In the genomic region with DNA sequence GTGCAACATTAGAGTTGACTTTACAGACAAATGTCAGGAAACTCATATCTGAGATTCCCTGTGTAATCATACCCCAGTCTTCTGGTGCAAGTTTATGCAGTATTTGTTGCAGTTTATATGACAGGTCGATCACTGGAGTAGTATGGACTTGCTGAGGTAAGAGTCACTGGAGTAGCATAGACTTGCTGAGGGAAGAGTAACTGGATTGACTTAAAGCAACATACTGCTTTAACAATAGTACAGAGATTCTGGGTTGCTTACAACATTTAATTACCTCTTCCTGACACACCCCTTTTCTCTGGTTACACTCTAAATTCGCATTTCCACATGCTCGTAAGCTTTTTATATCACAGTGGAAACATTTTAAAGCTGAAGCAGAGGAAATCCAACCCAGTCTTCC, we compare ENCODE assay signal across 1 cellular context.
TF ChIP-seq lines count a peak whose summit lies in the region.

No MANE protein-coding gene starts in this region.

TF ChIP-seq in A549, 52 proteins besides CTCF, POLR2A, EP300 and RAD21 (continued from another document):
- TF ChIP-seq TP53 (CRISPR knock-in tag; IDR thresholded peaks at IDR 0.05) = no peak
- TF ChIP-seq E2F6 (IDR thresholded peaks at IDR 0.05; ENCODE audit: borderline replicate concordance, low read depth) = no peak
- no peak for TF ChIP-seq ZSCAN20 (CRISPR knock-in tag; IDR thresholded peaks at IDR 0.05)
- no peak for TF ChIP-seq CEBPB (IDR thresholded peaks at IDR 0.05)
- no peak for TF ChIP-seq HEYL (CRISPR knock-in tag; IDR thresholded peaks at IDR 0.05)
- TF ChIP-seq HDAC2 (IDR thresholded peaks at IDR 0.05) = no peak
- TF ChIP-seq HOXB13 (CRISPR knock-in tag; IDR thresholded peaks at IDR 0.05; ENCODE audit: low read depth) = no peak
- TF ChIP-seq NR3C1 (IDR thresholded peaks at IDR 0.05) = no peak
- no peak for TF ChIP-seq BCL3 (IDR thresholded peaks at IDR 0.05)
- no peak for TF ChIP-seq RNF2 (IDR thresholded peaks at IDR 0.05; ENCODE audit: borderline replicate concordance, low read depth)
- no peak for TF ChIP-seq FOSB (CRISPR knock-in tag; IDR thresholded peaks at IDR 0.05)
- no peak for TF ChIP-seq RARB (CRISPR knock-in tag; IDR thresholded peaks at IDR 0.05)
- no peak for TF ChIP-seq RFX5 (IDR thresholded peaks at IDR 0.05)
